In the genomic region with DNA sequence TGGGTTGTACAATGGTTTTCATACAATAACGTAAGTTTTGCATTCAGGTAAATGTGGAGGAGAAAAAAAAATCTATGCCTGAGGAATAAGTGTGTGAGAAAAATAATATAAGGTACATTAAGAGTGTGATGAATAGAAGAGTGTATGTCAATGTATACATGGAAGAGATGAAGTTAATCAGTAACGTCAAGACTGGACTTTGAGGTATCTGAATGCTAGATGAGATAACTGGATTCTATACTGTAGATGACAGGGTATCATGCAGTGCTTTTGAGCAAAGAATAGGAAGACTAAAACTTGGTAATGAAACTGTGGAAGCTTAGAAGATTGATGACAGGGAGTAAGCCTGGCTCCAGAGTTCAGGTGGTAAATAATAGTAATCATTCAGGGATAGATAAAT, we compare ENCODE assay signal across 11 cellular contexts.
"Had no signal": no experiment of that assay in that cellular context is flagged by ENCODE, and none has a peak within 500 bp of the region (broad histone marks: within the 10 kb centered on the region; RNA-seq: fewer than 3 reads in every experiment).

No MANE protein-coding gene starts in this region.

- H3K4me3 ChIP-seq: GM23248, GM23338, HAP-1 had no signal

- FAIRE-seq: H1, H54 had no signal

- H3K9me3 ChIP-seq: HAP-1 had no signal

- H3K9ac ChIP-seq: GM23248 had no signal

- H2AFZ ChIP-seq: GM23248, GM23338 had no signal

- H3K36me3 ChIP-seq: HAP-1 had no signal

- H3K4me2 ChIP-seq: GM23338 had no signal

- DNase-seq: GOT3, H7, H9, HCEC 1CT, HFFc6 had no signal

- ATAC-seq: GM23338, HCT116 had no signal

- H3K27ac ChIP-seq: GM23248 had no signal
